Comparison of ENCODE assay signal across 20 cellular contexts in the genomic region with DNA sequence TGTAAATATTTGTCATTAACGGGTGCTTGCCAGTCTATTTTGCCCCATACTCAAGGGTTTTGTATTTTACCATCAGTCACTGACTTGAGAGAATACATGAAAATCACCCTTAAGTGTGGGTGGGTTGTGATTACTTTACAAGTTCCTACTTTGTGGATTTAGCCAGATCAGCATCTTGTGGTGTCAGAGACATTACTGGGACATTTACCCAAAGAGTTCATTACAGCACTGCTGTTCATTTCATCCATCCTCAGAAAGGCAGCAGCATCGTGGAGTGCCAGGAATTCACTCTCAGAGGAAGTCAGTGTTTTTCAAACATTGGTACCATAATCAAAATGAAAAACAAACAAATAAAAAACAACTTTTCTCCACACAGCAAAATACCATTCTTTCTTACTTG.
"Had no signal": no experiment of that assay in that cellular context is flagged by ENCODE, and none has a peak within 500 bp of the region (broad histone marks: within the 10 kb centered on the region; RNA-seq: fewer than 3 reads in every experiment).

No MANE protein-coding gene starts in this region.

- H3K4me1 ChIP-seq: SJSA1 had no signal

- H3K4me2 ChIP-seq: KMS-11 had no signal

- H3K36me3 ChIP-seq: SJSA1 had no signal

- H3K9me3 ChIP-seq: SJSA1 had no signal

- H3K27me3 ChIP-seq: SJSA1 had no signal

- FAIRE-seq: K562, RCC 7860 had no signal

- ATAC-seq: K562 had no signal

- H3K27ac ChIP-seq: KMS-11, SJSA1, SK-N-MC had no signal

- H3K4me3 ChIP-seq: K562, SJSA1, SK-N-MC had no signal

- DNase-seq: Kasumi-1, MM.1S, NCI-H1092 treated with DMSO at 0.1 percent for 48 hours, NCI-H1436, NCI-H187, NCI-H2029, NCI-H2081 treated with DMSO at 0.1 percent for 48 hours, NCI-H2227 treated with DMSO at 0.1 percent for 48 hours, NCI-H510A, NCI-H524 treated with DMSO at 0.1 percent for 48 hours, NCI-H69, NCI-H774, Right ventricle myocardium superior, RPMI8226, SIG-M5 had no signal
